In genomic region chr3:193620650-193621049, GRCh38 we compare ENCODE assay signal across 10 cellular contexts. TPM values are rescaled to one million over a fixed set of nuclear protein-coding genes. Genes with fewer than 3 reads are reported as not detected.
DNase-seq lines count a peak whose midpoint lies in the region; ATAC-seq and TF ChIP-seq lines count a peak whose summit lies in the region.
"Had no signal": no experiment of that assay in that cellular context is flagged by ENCODE, and none has a peak within 500 bp of the region (broad histone marks: within the 10 kb centered on the region; RNA-seq: fewer than 3 reads in every experiment).

No MANE protein-coding gene starts in this region.

- H3K4ac ChIP-seq in H9 (ENCODE audit: low read depth, low read length) = no peak overlapping the region

- no peak overlapping the region for H3K4me2 ChIP-seq in H9 (ENCODE audit: insufficient read depth, insufficient read length, low read length)

- no peaks in the 10 kb centered on the region for H3K79me2 ChIP-seq in H9 (ENCODE audit: insufficient read depth, low read length)

- H3K27me3 Mint-ChIP-seq in stimulated activated naive CD8-positive, alpha-beta T cell treated with anti-CD3 and anti-CD28 coated beads, Interleukin-15, amount 100 ng/mL, for 72 hours = no peaks in the 10 kb centered on the region
- no peaks in the 10 kb centered on the region for H3K27me3 Mint-ChIP-seq in activated T-helper 17 cell treated with anti-CD3 and anti-CD28 coated beads, Interleukin-2, amount 50 U/mL, for 72 hours
- no peaks in the 10 kb centered on the region for H3K27me3 Mint-ChIP-seq in H9 (ENCODE audit: low read depth)
- H3K27me3 Mint-ChIP-seq: CD4-positive, CD25-positive, alpha-beta regulatory T cell had no signal

- H3K9me3 ChIP-seq in H9 (ENCODE audit: control insufficient read depth, low read depth, low read length) = no peaks in the 10 kb centered on the region

- no peak overlapping the region for H2BK12ac ChIP-seq in H9 (ENCODE audit: insufficient read length, low read depth, low read length)

- intact Hi-C loops in left cardiac atrium (cut with DNase I) = no loop called here

- peak; percentile 88 for ATAC-seq in stimulated activated naive CD8-positive, alpha-beta T cell treated with anti-CD3 and anti-CD28 coated beads, Interleukin-15, amount 100 ng/mL, for 72 hours
- ATAC-seq in stimulated activated naive CD8-positive, alpha-beta T cell treated with anti-CD3 and anti-CD28 coated beads, Interleukin-15, Interleukin-2, amounts not matched to agents 100 U/mL and 50 U/mL, for 24 hours = no peak
- ATAC-seq in HG02852 (IDR thresholded peaks at IDR 0.05; ENCODE audit: unreplicated experiment) = peak; percentile 92
- peak; percentile 95 for ATAC-seq in activated T-helper 17 cell treated with anti-CD3 and anti-CD28 coated beads, Interleukin-2, amount 50 U/mL, for 72 hours (replicated peaks)
- ATAC-seq in left cardiac atrium = no peak
- ATAC-seq in GM21367 (IDR thresholded peaks at IDR 0.05; ENCODE audit: unreplicated experiment) = no peak

- no peaks in the 10 kb centered on the region for H3K23me2 ChIP-seq in H9 (ENCODE audit: insufficient read length, low read depth, low read length, poor library complexity, severe bottlenecking)

- H3K18ac ChIP-seq in H9 (ENCODE audit: insufficient read length, low read depth, low read length) = no peak overlapping the region

- no peak overlapping the region for H4K5ac ChIP-seq in H9 (ENCODE audit: insufficient read length, low read depth, low read length)

- H3K4me3 Mint-ChIP-seq in stimulated activated naive CD8-positive, alpha-beta T cell treated with anti-CD3 and anti-CD28 coated beads, Interleukin-15, amount 100 ng/mL, for 72 hours = no peak overlapping the region
- peak overlapping the region; percentile 10 for H3K4me3 Mint-ChIP-seq in activated T-helper 17 cell treated with anti-CD3 and anti-CD28 coated beads, Interleukin-2, amount 50 U/mL, for 72 hours
- H3K4me3 Mint-ChIP-seq in H9 = no peak overlapping the region

- no peak overlapping the region for H3K23ac ChIP-seq in H9 (ENCODE audit: insufficient read length, low read depth, low read length)

- H2BK5ac ChIP-seq in H9 (ENCODE audit: insufficient read length, low read length) = no peak overlapping the region

- no peak overlapping the region for H3T11ph ChIP-seq in H9 (ENCODE audit: low read length)

- H4K8ac ChIP-seq in H9 (replicated peaks; ENCODE audit: insufficient read length, low read depth, low read length) = no peak overlapping the region

- no peak overlapping the region for H2AK5ac ChIP-seq in H9 (ENCODE audit: insufficient read length, low read length)

- no peak for DNase-seq in stimulated activated naive CD8-positive, alpha-beta T cell treated with anti-CD3 and anti-CD28 coated beads, Interleukin-15, amount 100 ng/mL, for 72 hours
- no peak for DNase-seq in stimulated activated naive CD8-positive, alpha-beta T cell treated with anti-CD3 and anti-CD28 coated beads, Interleukin-15, Interleukin-2, amounts not matched to agents 100 U/mL and 50 U/mL, for 24 hours
- peak; percentile 41 for DNase-seq in superior temporal gyrus (ENCODE audit: extremely low spot score)
- DNase-seq in left cardiac atrium = no peak
- DNase-seq in H9 = no peak

- H2AFZ ChIP-seq in H9 (ENCODE audit: low read length) = no peak overlapping the region

- H3K27me3 ChIP-seq in H9 (ENCODE audit: insufficient read depth, low read length) = no peaks in the 10 kb centered on the region

- peaks cover 86% of the 10 kb centered on the region for H3K36me3 Mint-ChIP-seq in activated T-helper 17 cell treated with anti-CD3 and anti-CD28 coated beads, Interleukin-2, amount 50 U/mL, for 72 hours (ENCODE audit: low read depth)
- H3K36me3 Mint-ChIP-seq in H9 (ENCODE audit: insufficient read depth in 1 of 3, low read depth in 3 of 3) = peaks cover 2 to 42% (median 42%) of the 10 kb centered on the region in 3 experiments; a peak in 5 of 7 replicates

- H3K27ac ChIP-seq in H9 (ENCODE audit: insufficient read length, low read depth, low read length) = no peak overlapping the region
- H3K27ac ChIP-seq: SK-N-MC had no signal

- H3K14ac ChIP-seq in H9 (ENCODE audit: insufficient read depth, low read length) = no peak overlapping the region

- no peaks in the 10 kb centered on the region for H3K79me1 ChIP-seq in H9 (ENCODE audit: insufficient read depth, low read depth, low read length, poor library complexity, severe bottlenecking)

- H4K20me1 ChIP-seq in H9 (ENCODE audit: control insufficient read depth, insufficient read depth, insufficient read length) = no peaks in the 10 kb centered on the region

- no peak overlapping the region for H3K27ac Mint-ChIP-seq in stimulated activated naive CD8-positive, alpha-beta T cell treated with anti-CD3 and anti-CD28 coated beads, Interleukin-15, amount 100 ng/mL, for 72 hours
- peak overlapping the region; percentile 78 for H3K27ac Mint-ChIP-seq in activated T-helper 17 cell treated with anti-CD3 and anti-CD28 coated beads, Interleukin-2, amount 50 U/mL, for 72 hours
- 0 out of 7 replicates have a peak overlapping the region, but pooled peaks of 1 of the 3 experiments have one; percentile 35 for H3K27ac Mint-ChIP-seq in H9

- H2BK120ac ChIP-seq in H9 (ENCODE audit: low read depth, low read length, poor library complexity, severe bottlenecking) = no peak overlapping the region

- no peak overlapping the region for H3K9ac ChIP-seq in H9 (ENCODE audit: extremely low read depth, insufficient read length, low read length)

- no peaks in the 10 kb centered on the region for H3K4me1 ChIP-seq in H9 (ENCODE audit: insufficient read depth, low read length)

- H4K91ac ChIP-seq in H9 (ENCODE audit: insufficient read length, low read depth, low read length) = no peak overlapping the region

- TF ChIP-seq CTCF in H9 (conservative IDR thresholded peaks at IDR 0.05) = no peak

- H3K9me3 Mint-ChIP-seq in stimulated activated naive CD8-positive, alpha-beta T cell treated with anti-CD3 and anti-CD28 coated beads, Interleukin-15, amount 100 ng/mL, for 72 hours = no peaks in the 10 kb centered on the region
- no peaks in the 10 kb centered on the region for H3K9me3 Mint-ChIP-seq in activated T-helper 17 cell treated with anti-CD3 and anti-CD28 coated beads, Interleukin-2, amount 50 U/mL, for 72 hours
- no peaks in the 10 kb centered on the region for H3K9me3 Mint-ChIP-seq in H9
- H3K9me3 Mint-ChIP-seq: CD4-positive, CD25-positive, alpha-beta regulatory T cell had no signal

- no peak overlapping the region for H3K56ac ChIP-seq in H9 (ENCODE audit: insufficient read length, low read depth, low read length)

- no peak overlapping the region for H2BK20ac ChIP-seq in H9 (ENCODE audit: low read depth, low read length, poor library complexity, severe bottlenecking)

- peaks cover 13% of the 10 kb centered on the region for H3K4me1 Mint-ChIP-seq in stimulated activated naive CD8-positive, alpha-beta T cell treated with anti-CD3 and anti-CD28 coated beads, Interleukin-15, amount 100 ng/mL, for 72 hours
- peaks cover 12% of the 10 kb centered on the region for H3K4me1 Mint-ChIP-seq in activated T-helper 17 cell treated with anti-CD3 and anti-CD28 coated beads, Interleukin-2, amount 50 U/mL, for 72 hours
- no peaks in the 10 kb centered on the region for H3K4me1 Mint-ChIP-seq in H9

- no peak overlapping the region for H2BK15ac ChIP-seq in H9 (ENCODE audit: low read depth, low read length)

RNA-seq across cellular contexts. Expression of gene OPA1, which starts 27.6 kb away (rescaled TPM):
- total RNA-seq in activated T-helper 17 cell treated with anti-CD3 and anti-CD28 coated beads, Interleukin-2, amount 50 U/mL, for 72 hours = 100 to 1,000 TPM in 1 of 2 donors, 10 to 100 TPM in 1; 98.5 to 112 TPM
- total RNA-seq in left cardiac atrium (10 to 100 TPM; 64.4 to 93.8 TPM), H9 (2021) (74.1 and 75.4 TPM in 2 replicates)

Comparison
In these comparisons a context has a peak if more than half of its experiments do, and no peak if none do; other contexts are left out.
1. ATAC-seq: peak in stimulated activated naive CD8-positive, alpha-beta T cell treated with anti-CD3 and anti-CD28 coated beads, Interleukin-15, amount 100 ng/mL, for 72 hours (single experiment), HG02852 (single experiment) and activated T-helper 17 cell treated with anti-CD3 and anti-CD28 coated beads, Interleukin-2, amount 50 U/mL, for 72 hours (single experiment); none in stimulated activated naive CD8-positive, alpha-beta T cell treated with anti-CD3 and anti-CD28 coated beads, Interleukin-15, Interleukin-2, amounts not matched to agents 100 U/mL and 50 U/mL, for 24 hours (single experiment), left cardiac atrium (0 of 2) and GM21367 (single experiment).